Comparison of ENCODE assay signal across 8 cellular contexts in the genomic region with DNA sequence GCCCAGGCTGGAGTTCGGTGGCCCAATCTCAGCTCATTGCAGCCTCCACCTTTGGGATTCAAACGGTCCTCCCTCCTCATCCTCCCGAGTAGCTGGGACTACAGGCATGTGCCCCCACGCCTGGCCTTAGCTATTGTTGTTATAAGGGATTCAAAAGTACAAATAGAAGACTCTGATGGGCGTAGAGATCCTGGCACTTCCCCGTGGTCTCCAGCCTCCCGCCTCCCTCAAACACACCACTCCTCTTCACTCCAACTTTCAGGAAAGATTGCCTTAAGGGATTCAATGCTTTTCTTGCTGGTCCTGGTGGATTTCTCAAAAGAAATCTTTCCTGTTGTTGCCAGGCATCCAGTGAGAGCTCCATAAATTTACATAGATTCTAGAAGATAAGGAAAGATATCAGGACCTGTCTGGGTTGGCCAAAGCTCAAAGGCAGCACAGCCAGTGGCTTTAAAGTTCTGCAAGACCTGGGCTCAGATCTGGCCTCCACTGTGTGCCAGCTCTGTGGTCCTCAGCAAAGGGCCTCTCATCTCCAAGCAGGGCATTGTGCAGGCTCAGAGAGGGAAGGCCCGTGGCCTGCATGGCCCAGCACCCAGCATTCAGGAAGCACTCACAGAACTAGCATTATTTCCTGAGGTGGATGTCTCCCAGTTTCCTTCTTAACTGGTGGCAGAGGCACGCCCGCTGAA. TPM values are rescaled to one million over a fixed set of nuclear protein-coding genes. Genes with fewer than 3 reads are reported as not detected.
DNase-seq lines count a peak whose midpoint lies in the region; ATAC-seq and TF ChIP-seq lines count a peak whose summit lies in the region.
"Had no signal": no experiment of that assay in that cellular context is flagged by ENCODE, and none has a peak within 500 bp of the region (broad histone marks: within the 10 kb centered on the region; RNA-seq: fewer than 3 reads in every experiment).

No MANE protein-coding gene starts in this region.

- peaks cover 36% of the 10 kb centered on the region for H3K27me3 Mint-ChIP-seq in activated CD8-positive, alpha-beta T cell treated with anti-CD3 and anti-CD28 coated beads, Interleukin-2, amount 10 ng/mL, durations not matched to agents 7 days and 5 days (ENCODE audit: low read depth)

- WGBS in spleen, 5 donors, result 55 to 64% (median 62%) methylated on average over 7 to 10 of the region's 10 CpGs

- CTCF ChIA-PET in activated CD8-positive, alpha-beta T cell treated with anti-CD3 and anti-CD28 coated beads, Interleukin-2, amount 10 ng/mL, durations not matched to agents 7 days and 5 days (lab: Charles Lee), result interaction anchor here (1.7 kb wide), 1 partner anchor 51 kb away, joined by 4 read pairs; no protein-coding TSS in a partner anchor

- peak overlapping the region; percentile 67 for H3K27ac ChIP-seq in iPS-18a (ENCODE audit: low read length)
- peak overlapping the region in 6 of 8 donors; percentile 57 to 90 (median 86) for H3K27ac ChIP-seq in spleen

- H3K27me3 ChIP-seq in iPS-18a (ENCODE audit: control insufficient read depth, insufficient read depth, low read length), result no peaks in the 10 kb centered on the region
- peaks cover 4 to 59% (median 20%) of the 10 kb centered on the region in 7 donors for H3K27me3 ChIP-seq in spleen (replicated peaks in 1 of 7)

- POLR2A ChIA-PET in activated CD8-positive, alpha-beta T cell treated with anti-CD3 and anti-CD28 coated beads, Interleukin-2, amount 10 ng/mL, durations not matched to agents 7 days and 5 days (lab: Charles Lee), result interaction anchor here (1.1 kb wide), 1 partner anchor 28 kb away, joined by 3 read pairs; the partner anchor contains the start of gene NUP214

- no peaks in the 10 kb centered on the region for H3K36me3 Mint-ChIP-seq in activated CD8-positive, alpha-beta T cell treated with anti-CD3 and anti-CD28 coated beads, Interleukin-2, amount 10 ng/mL, durations not matched to agents 7 days and 5 days (ENCODE audit: low read depth)

- peak overlapping the region; percentile 21 for H3K4me3 Mint-ChIP-seq in activated CD8-positive, alpha-beta T cell treated with anti-CD3 and anti-CD28 coated beads, Interleukin-2, amount 10 ng/mL, durations not matched to agents 7 days and 5 days

- no peak for ATAC-seq in activated CD8-positive, alpha-beta T cell treated with anti-CD3 and anti-CD28 coated beads, Interleukin-2, amount 10 ng/mL, durations not matched to agents 7 days and 5 days
- ATAC-seq in HG03139 (IDR thresholded peaks at IDR 0.05; ENCODE audit: unreplicated experiment), result no peak
- ATAC-seq in esophagus mucosa, result no peak

- peak overlapping the region; percentile 41 for H3K4me3 ChIP-seq in HFF-Myc (replicated peaks; ENCODE audit: low read depth, low read length)
- peak overlapping the region; percentile 88 for H3K4me3 ChIP-seq in iPS-18a (ENCODE audit: low read length)
- H3K4me3 ChIP-seq in spleen, result peak overlapping the region; percentile 31 to 77 (median 60)

- DNase-seq in HFF-Myc (ENCODE audit: extremely low read depth, low read depth) (no peak), spleen (no peak), cerebellum (ENCODE audit: low spot score) (no peak)
- DNase-seq in activated CD8-positive, alpha-beta T cell treated with anti-CD3 and anti-CD28 coated beads, Interleukin-2, amount 10 ng/mL, durations not matched to agents 7 days and 5 days, result no peak
- DNase-seq: activated CD4-positive, CD25-positive, alpha-beta regulatory T cell treated with anti-CD3 and anti-CD28 coated beads, Interleukin-2, amount 50 U/mL, for 72 hours had no signal

- H3K27ac Mint-ChIP-seq in activated CD8-positive, alpha-beta T cell treated with anti-CD3 and anti-CD28 coated beads, Interleukin-2, amount 10 ng/mL, durations not matched to agents 7 days and 5 days, result no peak overlapping the region

- H3K9me3 Mint-ChIP-seq in activated CD8-positive, alpha-beta T cell treated with anti-CD3 and anti-CD28 coated beads, Interleukin-2, amount 10 ng/mL, durations not matched to agents 7 days and 5 days (ENCODE audit: insufficient read depth), result no peaks in the 10 kb centered on the region

- H3K4me1 ChIP-seq in iPS-18a (ENCODE audit: control insufficient read depth, low read depth, low read length) (peaks cover 29% of the 10 kb centered on the region), spleen (peaks cover 6 to 95% (median 59%) of the 10 kb centered on the region in 6 donors)

- TF ChIP-seq CTCF in HFF-Myc (IDR thresholded peaks at IDR 0.05; ENCODE audit: low read depth, low read length, missing control alignments), result no peak
- no peak for TF ChIP-seq CTCF in spleen (IDR thresholded peaks at IDR 0.05 in 8 of 11, conservative IDR thresholded peaks at IDR 0.05 in 3 of 11)

- H3K9me3 ChIP-seq in iPS-18a (ENCODE audit: control insufficient read depth, low read depth, low read length) (no peaks in the 10 kb centered on the region), spleen (no peaks in the 10 kb centered on the region)

- H3K36me3 ChIP-seq in iPS-18a (ENCODE audit: control insufficient read depth, low read depth, low read length) (peaks cover 9% of the 10 kb centered on the region), spleen (peaks cover 0 to 16% (median 0%) of the 10 kb centered on the region in 6 donors)

- no peak for TF ChIP-seq POLR2A in spleen (IDR thresholded peaks at IDR 0.05)

- peak overlapping the region; percentile 95 for H3K9ac ChIP-seq in iPS-18a (ENCODE audit: low read length)

- peaks cover 8% of the 10 kb centered on the region for H3K4me1 Mint-ChIP-seq in activated CD8-positive, alpha-beta T cell treated with anti-CD3 and anti-CD28 coated beads, Interleukin-2, amount 10 ng/mL, durations not matched to agents 7 days and 5 days (ENCODE audit: low read depth)

- intact Hi-C loops in spleen (cut with DNase I; ENCODE audit: low total_unique reads), result no loop called here

RNA-seq across cellular contexts. Expression of gene AIF1L, which starts 1.1 kb away (rescaled TPM):
- total RNA-seq in activated CD8-positive, alpha-beta T cell treated with anti-CD3 and anti-CD28 coated beads, Interleukin-2, amount 10 ng/mL, durations not matched to agents 7 days and 5 days, result under 1 TPM; 0.29 to 0.31 TPM
- total RNA-seq in spleen (100 to 1,000 TPM; 141 to 596 (median 254) TPM), cerebellum (24.2 TPM), esophagus mucosa (63.3 TPM)
- 100 to 1,000 TPM in 1 of 3 donors, 10 to 100 TPM in 2; 47.4 to 251 (median 59.4) TPM for polyA plus RNA-seq in spleen

RNA-seq across cellular contexts. Expression of gene NUP214, which starts 28.0 kb away (rescaled TPM):
- total RNA-seq in activated CD8-positive, alpha-beta T cell treated with anti-CD3 and anti-CD28 coated beads, Interleukin-2, amount 10 ng/mL, durations not matched to agents 7 days and 5 days, result 10 to 100 TPM; 61.3 to 63.5 TPM
- total RNA-seq in spleen, result 100 to 1,000 TPM in 6 of 7 donors, 10 to 100 TPM in 1; 70.4 to 182 (median 140) TPM
- polyA plus RNA-seq in spleen, result 10 to 100 TPM; 21.4 to 54.7 (median 54.2) TPM
- total RNA-seq in cerebellum, result 26.2 TPM
- 40.5 TPM for total RNA-seq in esophagus mucosa

Comparison
In these comparisons a context has a peak if more than half of its experiments do, and no peak if none do; other contexts are left out.
1. RNA of gene AIF1L, which starts 1.1 kb away (total RNA-seq): 141 to 596 TPM in spleen, 63.3 TPM in esophagus mucosa (single experiment) and 24.2 TPM in cerebellum (single experiment); 0.29 to 0.31 TPM in activated CD8-positive, alpha-beta T cell treated with anti-CD3 and anti-CD28 coated beads, Interleukin-2, amount 10 ng/mL, durations not matched to agents 7 days and 5 days; every median in the first group is over 10 times any median in the second.
2. Peak in every context shown above with its lines, with median percentiles within 50 percentile points of each other: H3K4me3 ChIP-seq.